8 cellular contexts compared by ENCODE assay signal in the genomic region with DNA sequence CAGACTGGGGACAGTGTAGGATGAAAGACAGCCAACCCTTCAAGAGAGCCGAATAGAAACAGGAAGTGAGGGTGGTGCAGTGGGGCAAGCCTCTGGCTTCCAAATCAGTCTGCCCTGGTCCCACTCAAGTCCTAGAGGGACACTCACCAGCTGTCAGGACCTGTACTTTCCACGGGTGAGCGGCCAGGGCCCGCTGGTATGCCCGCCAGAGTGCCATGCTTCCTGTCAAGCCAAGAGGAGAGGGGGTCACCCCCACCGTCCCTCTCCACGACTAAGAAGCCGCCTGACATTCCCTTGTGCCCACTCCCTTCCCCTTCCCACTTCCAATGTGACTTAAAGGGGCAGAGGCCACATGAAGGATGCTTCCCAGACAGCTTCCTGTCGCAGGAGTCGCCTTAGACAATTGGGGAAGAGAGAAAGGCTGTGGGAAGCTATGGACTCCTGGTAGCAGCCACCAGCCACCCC. TPM values are rescaled to one million over a fixed set of nuclear protein-coding genes. Genes with fewer than 3 reads are reported as not detected.
A peak's percentile ranks its signal among the peaks of the same experiment; 100 is the strongest.
DNase-seq lines count a peak whose midpoint lies in the region; ATAC-seq, FAIRE-seq and TF ChIP-seq lines count a peak whose summit lies in the region.

No MANE protein-coding gene starts in this region.

- no peaks in the 10 kb centered on the region for H3K27me3 ChIP-seq in CD4-positive, alpha-beta T cell (ENCODE audit: control insufficient read depth, insufficient read depth, low read length)
- H3K27me3 ChIP-seq in pancreas: no peaks in the 10 kb centered on the region

- H3K4me1 ChIP-seq in pancreas: peaks cover 9 to 29% (median 21%) of the 10 kb centered on the region in 3 donors

- H3K36me3 ChIP-seq in pancreas: peaks cover 0 to 10% (median 0%) of the 10 kb centered on the region in 3 donors

- no peaks in the 10 kb centered on the region for H3K27me3 Mint-ChIP-seq in CD4-positive, alpha-beta T cell

- TF ChIP-seq CTCF in CD4-positive, alpha-beta T cell (IDR thresholded peaks at IDR 0.05): no peak
- no peak for TF ChIP-seq CTCF in VCaP (conservative IDR thresholded peaks at IDR 0.05)
- no peak for TF ChIP-seq CTCF in fibroblast of the aortic adventitia (IDR thresholded peaks at IDR 0.05; ENCODE audit: insufficient read depth, low read length)
- no peak for TF ChIP-seq CTCF in pancreas (IDR thresholded peaks at IDR 0.05)

- intact Hi-C loops in CD4-positive, alpha-beta T cell (cut with DNase I, micrococcal nuclease): loop anchor here in 1 of 2 experiments (2.0 to 5.0 kb wide), 4 partner anchors 34 to 260 kb away; a partner anchor contains a TSS
- intact Hi-C loops in pancreas (cut with DNase I): no loop called here

- H3K27ac Mint-ChIP-seq in CD4-positive, alpha-beta T cell: peak overlapping the region; percentile 98

- POLR2A ChIA-PET in CD4-positive, alpha-beta T cell (lab: Charles Lee): interaction anchor here (0.6 to 2.3 kb wide), 18 partner anchors 8 to 536 kb away, joined by 3 to 24 read pairs (median 6); a partner anchor contains a TSS

- CTCF ChIA-PET in CD4-positive, alpha-beta T cell (lab: Charles Lee): interaction anchor here (0.5 to 1.4 kb wide), 3 partner anchors 10 to 48 kb away, joined by 3 read pairs; a partner anchor contains a TSS

- peak; percentile 9 for ATAC-seq in CD4-positive, alpha-beta T cell (ENCODE audit: poor library complexity)
- ATAC-seq in HG03108 (IDR thresholded peaks at IDR 0.05; ENCODE audit: unreplicated experiment) (peak; percentile 23), pancreas (peak; percentile 4 to 36 (median 13))

- H3K9me3 Mint-ChIP-seq in CD4-positive, alpha-beta T cell: no peaks in the 10 kb centered on the region

- H3K36me3 Mint-ChIP-seq in CD4-positive, alpha-beta T cell (ENCODE audit: low read depth): peaks cover 47% of the 10 kb centered on the region

- WGBS in pancreas, 2 donors: 2 to 4% methylated on average over 9 to 10 of the region's 10 CpGs

- FAIRE-seq in pancreas (lab: Jason Lieb, UNC): no peak

- peak overlapping the region; percentile 100 for H3K4me3 Mint-ChIP-seq in CD4-positive, alpha-beta T cell

- peak overlapping the region; percentile 97 for H3K4me3 ChIP-seq in fibroblast of the aortic adventitia (ENCODE audit: low read depth, low read length)
- H3K4me3 ChIP-seq in pancreas: peak overlapping the region; percentile 71 to 82 (median 77)

- H3K27ac ChIP-seq in CD4-positive, alpha-beta T cell (ENCODE audit: low read depth, low read length): peak overlapping the region; percentile 93
- H3K27ac ChIP-seq in VCaP (peak overlapping the region; percentile 94), pancreas (peak overlapping the region; percentile 93 to 95 (median 94))

- peaks cover 31% of the 10 kb centered on the region for H3K4me1 Mint-ChIP-seq in CD4-positive, alpha-beta T cell (ENCODE audit: low read depth)

- H3K9me3 ChIP-seq in CD4-positive, alpha-beta T cell (ENCODE audit: control insufficient read depth, low read length): no peaks in the 10 kb centered on the region
- H3K9me3 ChIP-seq in pancreas: no peaks in the 10 kb centered on the region

- no peak for DNase-seq in CD4-positive, alpha-beta T cell
- peak; percentile 10 for DNase-seq in fibroblast of the aortic adventitia (ENCODE audit: low read depth)
- DNase-seq in pancreas: peak in 5 of 6 donors; percentile 32 to 66 (median 48)
- no peak for DNase-seq in NCI-H1694 (lab: John Stamatoyannopoulos, UW)
- no peak for DNase-seq in putamen (ENCODE audit: low spot score)
- DNase-seq in D341Med (ENCODE audit: low spot score): no peak

RNA-seq across cellular contexts. Expression of a gene that starts 0.6 kb away (rescaled TPM):
- total RNA-seq in CD4-positive, alpha-beta T cell: 10 to 100 TPM; 29.3 to 31.0 TPM
- total RNA-seq in fibroblast of the aortic adventitia (ENCODE audit: low replicate concordance): 37.7 and 92.8 TPM in 2 replicates
- 10 to 100 TPM; 24.8 to 38.0 (median 32.0) TPM for total RNA-seq in pancreas
- 10 to 100 TPM; 57.3 to 71.8 TPM for polyA plus RNA-seq in pancreas

RNA-seq across cellular contexts. Expression of a gene that starts 14.1 kb away (rescaled TPM):
- 1 to 10 TPM; 1.8 to 2.3 TPM for total RNA-seq in CD4-positive, alpha-beta T cell
- total RNA-seq in fibroblast of the aortic adventitia (ENCODE audit: low replicate concordance): 0.27 and 1.1 TPM in 2 replicates
- 1 to 10 TPM in 1 of 6 donors, under 1 TPM in 5; 0.51 to 1.0 (median 0.76) TPM for total RNA-seq in pancreas
- polyA plus RNA-seq in pancreas: 1 to 10 TPM; 2.7 to 4.6 TPM

RNA-seq across cellular contexts. Expression of a gene that starts 34.2 kb away (rescaled TPM):
- 10 to 100 TPM; 54.6 to 56.8 TPM for total RNA-seq in CD4-positive, alpha-beta T cell
- total RNA-seq in fibroblast of the aortic adventitia (ENCODE audit: low replicate concordance): 27.2 and 33.4 TPM in 2 replicates
- total RNA-seq in pancreas: 10 to 100 TPM; 21.2 to 30.7 (median 26.7) TPM
- 10 to 100 TPM; 33.1 to 34.3 TPM for polyA plus RNA-seq in pancreas

RNA-seq across cellular contexts. Expression of a gene that starts 40.1 kb away (rescaled TPM):
- not detected for total RNA-seq in CD4-positive, alpha-beta T cell
- total RNA-seq in fibroblast of the aortic adventitia (ENCODE audit: low replicate concordance) (not detected in 2 replicates), pancreas (1 to 10 TPM in 1 of 6 donors, under 1 TPM in 5; 0.08 to 1.1 (median 0.33) TPM)
- polyA plus RNA-seq in pancreas: under 1 TPM; 0.27 to 0.31 TPM

RNA-seq across cellular contexts. Expression of a gene that starts 47.1 kb away (rescaled TPM):
- not detected for total RNA-seq in CD4-positive, alpha-beta T cell
- not detected in 2 replicates for total RNA-seq in fibroblast of the aortic adventitia (ENCODE audit: low replicate concordance)
- under 1 TPM in 1 of 6 donors, not detected in 5; 0.06 TPM for total RNA-seq in pancreas
- polyA plus RNA-seq in pancreas: under 1 TPM in 1 of 2 donors, not detected in 1; 0.34 TPM

Comparison
In these comparisons a context has a peak if more than half of its experiments do, and no peak if none do; other contexts are left out.
1. DNase-seq: peak in fibroblast of the aortic adventitia (single experiment) and pancreas (5 of 6); none in CD4-positive, alpha-beta T cell (0 of 10), NCI-H1694 (single experiment), putamen (single experiment) and D341Med (single experiment).
2. Peak in every context shown above with its lines, with median percentiles within 50 percentile points of each other: ATAC-seq and H3K27ac ChIP-seq.